In the genomic region with DNA sequence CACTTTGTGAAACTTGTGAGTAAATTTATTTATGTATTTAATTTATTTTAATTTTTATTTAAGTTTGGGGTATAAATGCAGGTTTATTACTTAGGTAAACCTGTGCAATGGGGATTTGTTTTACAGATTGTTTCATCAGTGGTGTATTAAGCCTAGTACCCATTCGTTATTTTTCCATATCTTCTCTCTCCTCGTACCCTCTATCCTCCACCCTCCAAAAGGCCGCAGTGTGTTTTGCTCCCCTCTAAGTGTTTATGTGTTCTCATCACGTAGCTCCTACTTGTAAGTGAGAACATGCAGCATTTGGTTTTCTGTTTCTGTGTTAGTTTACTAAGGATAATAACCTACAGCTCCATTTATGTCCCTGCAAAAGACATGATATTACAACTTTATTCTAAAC, we compare ENCODE assay signal across 16 cellular contexts.
"Had no signal": no experiment of that assay in that cellular context is flagged by ENCODE, and none has a peak within 500 bp of the region (broad histone marks: within the 10 kb centered on the region; RNA-seq: fewer than 3 reads in every experiment).

No MANE protein-coding gene starts in this region.

- ATAC-seq: activated T-helper 17 cell treated with anti-CD3 and anti-CD28 coated beads, Interleukin-2, amount 50 U/mL, for 72 hours; left lobe of liver; stimulated activated naive CD8-positive, alpha-beta T cell treated with anti-CD3 and anti-CD28 coated beads, Interleukin-15, amount 100 ng/mL, for 72 hours had no signal

- H3K36me3 ChIP-seq: neural progenitor cell, sigmoid colon, spleen, upper lobe of left lung had no signal

- H3K4me3 ChIP-seq: neural progenitor cell, sigmoid colon, spleen, upper lobe of left lung had no signal

- H3K4me1 ChIP-seq: neural progenitor cell, parathyroid adenoma, sigmoid colon, spleen, upper lobe of left lung had no signal

- H3K27me3 ChIP-seq: neural progenitor cell, sigmoid colon, spleen, upper lobe of left lung had no signal

- H3K27ac ChIP-seq: neural progenitor cell, parathyroid adenoma, sigmoid colon, spleen, upper lobe of left lung had no signal

- H3K9ac ChIP-seq: neural progenitor cell, parathyroid adenoma had no signal

- H2AFZ ChIP-seq: neural progenitor cell, parathyroid adenoma had no signal

- H3K4me2 ChIP-seq: neural progenitor cell had no signal

- DNase-seq: activated CD4-positive, CD25-positive, alpha-beta regulatory T cell treated with anti-CD3 and anti-CD28 coated beads, Interleukin-2, amount 50 U/mL, for 72 hours; activated naive CD4-positive, alpha-beta T cell treated with anti-CD3 and anti-CD28 coated beads, Interleukin-2, amount 10 ng/mL, durations not matched to agents 7 days and 5 days; effector memory CD4-positive, alpha-beta T cell; foreskin fibroblast; hippocampal formation; mammary epithelial cell; naive B cell; sigmoid colon; spleen; stimulated activated CD4-positive, alpha-beta T cell treated with anti-CD3 and anti-CD28 coated beads, Interleukin-1b, Interleukin-23, amount 100 ng/mL, for 48 hours; stimulated activated naive CD8-positive, alpha-beta T cell treated with anti-CD3 and anti-CD28 coated beads, Interleukin-15, amount 100 ng/mL, for 72 hours had no signal
